10 cellular contexts compared by ENCODE assay signal in genomic region chr14:29857545-29857944, GRCh38.
DNase-seq lines count a peak whose midpoint lies in the region; ATAC-seq lines count a peak whose summit lies in the region.
"Had no signal": no experiment of that assay in that cellular context is flagged by ENCODE, and none has a peak within 500 bp of the region (broad histone marks: within the 10 kb centered on the region; RNA-seq: fewer than 3 reads in every experiment).

No MANE protein-coding gene starts in this region.

- H2AFZ ChIP-seq in Karpas-422 (ENCODE audit: low read length), result no peak overlapping the region

- peak overlapping the region; percentile 69 for H3K4me3 Mint-ChIP-seq in memory B cell
- no peak overlapping the region for H3K4me3 Mint-ChIP-seq in stimulated activated effector memory CD8-positive, alpha-beta T cell treated with anti-CD3 and anti-CD28 coated beads, Interleukin-12 subunit alpha, Interleukin-12 subunit beta, amount 100 ng/mL, for 72 hours

- peaks cover 4% of the 10 kb centered on the region for H3K36me3 Mint-ChIP-seq in memory B cell
- no peaks in the 10 kb centered on the region for H3K36me3 Mint-ChIP-seq in stimulated activated effector memory CD8-positive, alpha-beta T cell treated with anti-CD3 and anti-CD28 coated beads, Interleukin-12 subunit alpha, Interleukin-12 subunit beta, amount 100 ng/mL, for 72 hours

- peaks cover 47% of the 10 kb centered on the region for H3K9me3 ChIP-seq in Karpas-422 (ENCODE audit: low read length)

- H3K9ac ChIP-seq in Karpas-422 (ENCODE audit: low read length), result no peak overlapping the region

- peak overlapping the region; percentile 95 for H3K27ac Mint-ChIP-seq in memory B cell
- H3K27ac Mint-ChIP-seq in stimulated activated effector memory CD8-positive, alpha-beta T cell treated with anti-CD3 and anti-CD28 coated beads, Interleukin-12 subunit alpha, Interleukin-12 subunit beta, amount 100 ng/mL, for 72 hours, result no peak overlapping the region

- peaks cover 6% of the 10 kb centered on the region for H3K9me3 Mint-ChIP-seq in memory B cell
- H3K9me3 Mint-ChIP-seq in stimulated activated effector memory CD8-positive, alpha-beta T cell treated with anti-CD3 and anti-CD28 coated beads, Interleukin-12 subunit alpha, Interleukin-12 subunit beta, amount 100 ng/mL, for 72 hours, result peaks cover 17% of the 10 kb centered on the region

- H3K4me3 ChIP-seq in Karpas-422 (ENCODE audit: low read length), result no peak overlapping the region
- H3K4me3 ChIP-seq: smooth muscle cell had no signal

- H3K27me3 ChIP-seq in Karpas-422 (ENCODE audit: low read length), result no peaks in the 10 kb centered on the region

- H3K27me3 Mint-ChIP-seq in memory B cell, result no peaks in the 10 kb centered on the region

- H3K4me1 ChIP-seq in Karpas-422 (ENCODE audit: low read length), result no peaks in the 10 kb centered on the region

- H3K36me3 ChIP-seq in Karpas-422 (ENCODE audit: insufficient read depth, low read length), result no peaks in the 10 kb centered on the region

- DNase-seq in memory B cell (ENCODE audit: low spot score in 2 of 2), result peak in 1 of 2 donors; percentile 34
- no peak for DNase-seq in Karpas-422
- DNase-seq in NCI-H1436 (lab: John Stamatoyannopoulos, UW), result no peak
- no peak for DNase-seq in stimulated activated effector memory CD8-positive, alpha-beta T cell treated with anti-CD3 and anti-CD28 coated beads, Interleukin-12 subunit alpha, Interleukin-12 subunit beta, amount 100 ng/mL, for 72 hours (ENCODE audit: low spot score in 2 of 2)
- no peak for DNase-seq in SHP77 treated with DMSO at 0.1 percent for 48 hours (lab: John Stamatoyannopoulos, UW)
- DNase-seq: IMR-90 had no signal

- peaks cover 18% of the 10 kb centered on the region for H3K4me1 Mint-ChIP-seq in memory B cell
- no peaks in the 10 kb centered on the region for H3K4me1 Mint-ChIP-seq in stimulated activated effector memory CD8-positive, alpha-beta T cell treated with anti-CD3 and anti-CD28 coated beads, Interleukin-12 subunit alpha, Interleukin-12 subunit beta, amount 100 ng/mL, for 72 hours

- no peak overlapping the region for H3K27ac ChIP-seq in Karpas-422 (ENCODE audit: low read length)

- H3K9me2 ChIP-seq in Karpas-422 (replicated peaks; ENCODE audit: insufficient read depth, low read length), result no peaks in the 10 kb centered on the region

- ATAC-seq in GM19023 (IDR thresholded peaks at IDR 0.05; ENCODE audit: unreplicated experiment), result peak; percentile 81
- ATAC-seq in GM21717 (IDR thresholded peaks at IDR 0.05; ENCODE audit: unreplicated experiment), result peak; percentile 77
- peak; percentile 60 for ATAC-seq in HG03139 (IDR thresholded peaks at IDR 0.05; ENCODE audit: unreplicated experiment)
- peak; percentile 76 for ATAC-seq in memory B cell (ENCODE audit: low read depth)
- no peak for ATAC-seq in stimulated activated effector memory CD8-positive, alpha-beta T cell treated with anti-CD3 and anti-CD28 coated beads, Interleukin-12 subunit alpha, Interleukin-12 subunit beta, amount 100 ng/mL, for 72 hours

- H3K4me2 ChIP-seq in Karpas-422 (ENCODE audit: low read depth, low read length, poor library complexity, severe bottlenecking), result no peak overlapping the region
- H3K4me2 ChIP-seq: smooth muscle cell had no signal

- H3K79me2 ChIP-seq in Karpas-422 (ENCODE audit: low read length), result no peaks in the 10 kb centered on the region

- no peaks in the 10 kb centered on the region for H4K20me1 ChIP-seq in Karpas-422 (ENCODE audit: insufficient read depth, low read depth, low read length)
